In genomic region chr6:114140416-114140815, GRCh38 we compare ENCODE assay signal across 15 cellular contexts.
"Had no signal": no experiment of that assay in that cellular context is flagged by ENCODE, and none has a peak within 500 bp of the region (broad histone marks: within the 10 kb centered on the region; RNA-seq: fewer than 3 reads in every experiment).

No MANE protein-coding gene starts in this region.

- DNase-seq: activated CD4-positive, alpha-beta T cell treated with anti-CD3 and anti-CD28 coated beads for 4 hours; activated CD8-positive, alpha-beta memory T cell treated with anti-CD3 and anti-CD28 coated beads, Interleukin-2, amount 50 U/mL, for 4 hours; activated CD8-positive, alpha-beta T cell treated with anti-CD3 and anti-CD28 coated beads for 36 hours; activated effector memory CD4-positive, alpha-beta T cell treated with anti-CD3 and anti-CD28 coated beads, Interleukin-2, amount 50 U/mL, for 16 hours; activated T-cell treated with anti-CD3 and anti-CD28 coated beads, Interleukin-2, amount 50 U/mL, for 48 hours; brain microvascular endothelial cell; immature natural killer cell; ovary; stimulated activated CD4-positive, alpha-beta T cell treated with anti-CD3 and anti-CD28 coated beads, Interleukin-1b, Interleukin-23, amount 100 ng/mL, for 48 hours; T-helper 2 cell; thyroid gland had no signal

- H3K36me3 Mint-ChIP-seq: activated naive CD4-positive, alpha-beta T cell treated with anti-CD3 and anti-CD28 coated beads, Interleukin-2, amount 50 U/mL, for 24 hours had no signal

- H3K27ac ChIP-seq: brain microvascular endothelial cell, ovary, thyroid gland had no signal

- H3K4me3 Mint-ChIP-seq: activated CD8-positive, alpha-beta T cell treated with anti-CD3 and anti-CD28 coated beads for 36 hours; activated naive CD4-positive, alpha-beta T cell treated with anti-CD3 and anti-CD28 coated beads, Interleukin-2, amount 50 U/mL, for 24 hours; immature natural killer cell; neural crest cell; WTC11 had no signal

- H3K4me1 Mint-ChIP-seq: activated naive CD4-positive, alpha-beta T cell treated with anti-CD3 and anti-CD28 coated beads, Interleukin-2, amount 50 U/mL, for 24 hours; immature natural killer cell; neural crest cell had no signal

- ATAC-seq: activated CD8-positive, alpha-beta T cell treated with anti-CD3 and anti-CD28 coated beads for 36 hours; sciatic nerve; WTC11 had no signal

- H3K9me3 ChIP-seq: ovary, thyroid gland had no signal

- H3K4me1 ChIP-seq: thyroid gland had no signal

- H3K4me3 ChIP-seq: ovary, thyroid gland had no signal

- H3K27me3 ChIP-seq: brain microvascular endothelial cell, ovary, thyroid gland had no signal

- H3K36me3 ChIP-seq: brain microvascular endothelial cell, ovary, thyroid gland had no signal

- H3K27me3 Mint-ChIP-seq: activated CD8-positive, alpha-beta T cell treated with anti-CD3 and anti-CD28 coated beads for 36 hours had no signal

- H3K27ac Mint-ChIP-seq: activated CD8-positive, alpha-beta T cell treated with anti-CD3 and anti-CD28 coated beads for 36 hours; activated naive CD4-positive, alpha-beta T cell treated with anti-CD3 and anti-CD28 coated beads, Interleukin-2, amount 50 U/mL, for 24 hours; immature natural killer cell; WTC11 had no signal

- H3K9me3 Mint-ChIP-seq: activated CD8-positive, alpha-beta T cell treated with anti-CD3 and anti-CD28 coated beads for 36 hours; neural crest cell had no signal
